In genomic region chr9:115211413-115212204, GRCh38 we compare ENCODE assay signal across 10 cellular contexts.
DNase-seq lines count a peak whose midpoint lies in the region; ATAC-seq and TF ChIP-seq lines count a peak whose summit lies in the region.
"Had no signal": no experiment of that assay in that cellular context is flagged by ENCODE, and none has a peak within 500 bp of the region (broad histone marks: within the 10 kb centered on the region; RNA-seq: fewer than 3 reads in every experiment).

No MANE protein-coding gene starts in this region.

- DNase-seq in fibroblast of villous mesenchyme (ENCODE audit: low read depth) = peak; percentile 71
- DNase-seq in stimulated activated CD4-positive, alpha-beta T cell treated with anti-CD3 and anti-CD28 coated beads, Interleukin-2, amount 100 ng/mL, for 24 hours = no peak
- DNase-seq in effector memory CD8-positive, alpha-beta T cell = no peak
- DNase-seq in Right ventricle myocardium superior = no peak
- no peak for DNase-seq in activated CD4-positive, CD25-positive, alpha-beta regulatory T cell treated with anti-CD3 and anti-CD28 coated beads, Interleukin-2, amount 50 U/mL, for 72 hours
- DNase-seq: activated CD8-positive, alpha-beta memory T cell treated with anti-CD3 and anti-CD28 coated beads for 24 hours; NCI-H1092 treated with DMSO at 0.1 percent for 48 hours had no signal

- no peak overlapping the region for H3K27ac Mint-ChIP-seq in effector memory CD8-positive, alpha-beta T cell

- peaks cover 53 to 56% of the 10 kb centered on the region in 2 donors for H3K27me3 Mint-ChIP-seq in effector memory CD8-positive, alpha-beta T cell

- no peak overlapping the region for H3K4me3 Mint-ChIP-seq in effector memory CD8-positive, alpha-beta T cell

- ATAC-seq in GM21619 (IDR thresholded peaks at IDR 0.05; ENCODE audit: unreplicated experiment) = peak; percentile 60
- ATAC-seq in HG03460 (IDR thresholded peaks at IDR 0.05; ENCODE audit: unreplicated experiment) = peak; percentile 57
- ATAC-seq in effector memory CD8-positive, alpha-beta T cell (replicated peaks) = no peak
- no peak for ATAC-seq in Right ventricle myocardium superior (ENCODE audit: poor library complexity)

- intact Hi-C loops in Right ventricle myocardium superior (cut with DNase I) = no loop called here

- no peak overlapping the region for H3K4me3 ChIP-seq in fibroblast of villous mesenchyme (ENCODE audit: low read depth, low read length)

- H3K9me3 Mint-ChIP-seq in effector memory CD8-positive, alpha-beta T cell = no peaks in the 10 kb centered on the region

- H3K4me1 Mint-ChIP-seq in effector memory CD8-positive, alpha-beta T cell (ENCODE audit: low read depth in 2 of 2) = no peaks in the 10 kb centered on the region

- TF ChIP-seq CTCF in GM12873 (IDR thresholded peaks at IDR 0.05; ENCODE audit: insufficient read depth, low read depth, low read length, missing control alignments) (peak; percentile 3), fibroblast of villous mesenchyme (IDR thresholded peaks at IDR 0.05; ENCODE audit: insufficient read depth, low read depth, low read length) (no peak)

- no peaks in the 10 kb centered on the region for H3K36me3 Mint-ChIP-seq in effector memory CD8-positive, alpha-beta T cell (ENCODE audit: insufficient read depth)

Comparison
In these comparisons a context has a peak if more than half of its experiments do, and no peak if none do; other contexts are left out.
1. ATAC-seq: peak in GM21619 (single experiment) and HG03460 (single experiment); none in effector memory CD8-positive, alpha-beta T cell (single experiment) and Right ventricle myocardium superior (single experiment).